In the genomic region with DNA sequence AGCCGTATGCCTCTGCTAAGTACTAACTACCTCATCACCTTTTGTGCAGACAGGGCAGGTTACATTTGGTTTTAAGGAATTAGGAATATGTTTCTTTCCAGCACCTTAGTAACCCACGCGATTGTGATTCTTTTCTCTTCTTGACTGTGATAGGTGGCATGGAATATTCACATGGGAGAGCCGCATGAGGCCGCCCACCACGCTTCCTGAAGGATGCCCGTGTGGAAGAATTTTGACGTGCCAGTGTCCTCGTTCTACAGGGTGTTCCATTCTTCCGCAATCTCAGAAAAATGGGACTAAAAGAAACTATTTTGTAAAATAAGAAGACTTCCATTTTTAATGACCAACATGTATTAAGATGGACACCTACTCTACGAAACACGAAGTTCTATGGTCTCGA, we compare ENCODE assay signal across 25 cellular contexts. TPM values are rescaled to one million over a fixed set of nuclear protein-coding genes. Genes with fewer than 3 reads are reported as not detected.
DNase-seq lines count a peak whose midpoint lies in the region; ATAC-seq, FAIRE-seq and TF ChIP-seq lines count a peak whose summit lies in the region.
"Had no signal": no experiment of that assay in that cellular context is flagged by ENCODE, and none has a peak within 500 bp of the region (broad histone marks: within the 10 kb centered on the region; RNA-seq: fewer than 3 reads in every experiment).

No MANE protein-coding gene starts in this region.

- H3K9me3 ChIP-seq in H9 (ENCODE audit: control insufficient read depth, low read depth, low read length) (no peaks in the 10 kb centered on the region), RWPE2 (ENCODE audit: severe bottlenecking) (no peaks in the 10 kb centered on the region), keratinocyte (ENCODE audit: control insufficient read depth, low read depth, low read length) (no peaks in the 10 kb centered on the region)
- H3K9me3 ChIP-seq: A549; BE2C; BLaER1 treated with 17β-estradiol and CSF1 and Interleukin-3, amounts not matched to agents 10 nM and 100 nM had no signal

- H3K27me3 ChIP-seq in H9 (ENCODE audit: insufficient read depth, low read length) (no peaks in the 10 kb centered on the region), RWPE2 (ENCODE audit: insufficient read depth, poor library complexity, severe bottlenecking) (no peaks in the 10 kb centered on the region), keratinocyte (ENCODE audit: control insufficient read depth, extremely low read depth, insufficient read depth, low read length) (no peaks in the 10 kb centered on the region)
- H3K27me3 ChIP-seq: BE2C; BLaER1 treated with 17β-estradiol and CSF1 and Interleukin-3, amounts not matched to agents 10 nM and 100 nM had no signal

- no peak overlapping the region for H2BK5ac ChIP-seq in H9 (ENCODE audit: insufficient read length, low read length)

- H3K4me1 ChIP-seq in H9 (ENCODE audit: insufficient read depth, low read length) (peaks cover 15% of the 10 kb centered on the region; the same call in 1 of the 2 replicates), RWPE2 (ENCODE audit: insufficient read depth, poor library complexity, severe bottlenecking) (peaks cover 87% of the 10 kb centered on the region), keratinocyte (ENCODE audit: control insufficient read depth, extremely low read depth, insufficient read depth, low read length) (peaks cover 67% of the 10 kb centered on the region)
- H3K4me1 ChIP-seq: BE2C had no signal

- H2BK20ac ChIP-seq in H9 (ENCODE audit: low read depth, low read length, poor library complexity, severe bottlenecking): no peak overlapping the region

- no peak overlapping the region for H3K4me3 Mint-ChIP-seq in H9
- no peak overlapping the region for H3K4me3 Mint-ChIP-seq in MCF 10A (ENCODE audit: unreplicated experiment)
- H3K4me3 Mint-ChIP-seq in glutamatergic neuron (ENCODE audit: unreplicated experiment): no peak overlapping the region
- H3K4me3 Mint-ChIP-seq: CD14-positive monocyte; CD4-positive, alpha-beta T cell; CD8-positive, alpha-beta memory T cell had no signal

- H2AFZ ChIP-seq in H9 (ENCODE audit: low read length): no peak overlapping the region
- no peak overlapping the region for H2AFZ ChIP-seq in keratinocyte (ENCODE audit: control insufficient read depth, low read length)

- no peak overlapping the region for H3K4ac ChIP-seq in H9 (ENCODE audit: low read depth, low read length)

- CTCF ChIA-PET in MCF 10A (lab: Yijun Ruan, JAX): interaction anchor here (0.6 to 1.5 kb wide), 3 partner anchors 14 to 100 kb away, joined by 3 read pairs; no protein-coding TSS in a partner anchor

- no peak overlapping the region for H2BK12ac ChIP-seq in H9 (ENCODE audit: insufficient read length, low read depth, low read length)

- H3K56ac ChIP-seq in H9 (ENCODE audit: insufficient read length, low read depth, low read length): no peak overlapping the region

- no peak overlapping the region for H3T11ph ChIP-seq in H9 (ENCODE audit: low read length)

- H4K20me1 ChIP-seq in H9 (ENCODE audit: control insufficient read depth, insufficient read depth, insufficient read length): no peaks in the 10 kb centered on the region
- H4K20me1 ChIP-seq in keratinocyte (ENCODE audit: control insufficient read depth, extremely low read depth, insufficient read depth, low read length): no peaks in the 10 kb centered on the region

- TF ChIP-seq CTCF in H9 (conservative IDR thresholded peaks at IDR 0.05) (no peak), RWPE2 (IDR thresholded peaks at IDR 0.05; ENCODE audit: poor library complexity, severe bottlenecking) (no peak), keratinocyte (optimal IDR thresholded peaks at IDR 0.05 in 1 of 3, IDR thresholded peaks at IDR 0.05 in 1 of 3, conservative IDR thresholded peaks at IDR 0.05 in 1 of 3; ENCODE audit: extremely low read depth in 1 of 3, insufficient read depth in 2 of 3, low read length in 3 of 3) (no peak), MCF 10A (IDR thresholded peaks at IDR 0.05; ENCODE audit: unreplicated experiment) (no peak), glutamatergic neuron (IDR thresholded peaks at IDR 0.05; ENCODE audit: partially characterized antibody, unreplicated experiment) (no peak)

- H4K8ac ChIP-seq in H9 (replicated peaks; ENCODE audit: insufficient read length, low read depth, low read length): no peak overlapping the region

- H4K5ac ChIP-seq in H9 (ENCODE audit: insufficient read length, low read depth, low read length): no peak overlapping the region

- no peak overlapping the region for H2AK5ac ChIP-seq in H9 (ENCODE audit: insufficient read length, low read length)

- no peak overlapping the region for H3K14ac ChIP-seq in H9 (ENCODE audit: insufficient read depth, low read length)

- dilution Hi-C loops in keratinocyte (cut with MboI; ENCODE audit: extremely low pct_ligation_motif_present, low sequenced_read_pairs): no loop called here

- H3K23me2 ChIP-seq in H9 (ENCODE audit: insufficient read length, low read depth, low read length, poor library complexity, severe bottlenecking): no peaks in the 10 kb centered on the region

- H3K27ac ChIP-seq in H9 (ENCODE audit: insufficient read length, low read depth, low read length): no peak overlapping the region
- peak overlapping the region; percentile 78 for H3K27ac ChIP-seq in RWPE2 (ENCODE audit: poor library complexity, severe bottlenecking)
- peak overlapping the region; percentile 52 for H3K27ac ChIP-seq in keratinocyte (ENCODE audit: control insufficient read depth, insufficient read depth, low read length)
- H3K27ac ChIP-seq: A549; BLaER1 treated with 17β-estradiol and CSF1 and Interleukin-3, amounts not matched to agents 10 nM and 100 nM had no signal

- no peak overlapping the region for H3K4me2 ChIP-seq in H9 (ENCODE audit: insufficient read depth, insufficient read length, low read length)
- no peak overlapping the region for H3K4me2 ChIP-seq in keratinocyte (ENCODE audit: control insufficient read depth, extremely low read depth, insufficient read depth, low read depth, low read length)
- H3K4me2 ChIP-seq: A549; BLaER1 treated with 17β-estradiol and CSF1 and Interleukin-3, amounts not matched to agents 10 nM and 100 nM had no signal

- no peak for FAIRE-seq in keratinocyte (lab: Jason Lieb, UNC)
- FAIRE-seq: A549, D721Med, GM12878, GM19239 had no signal

- no peak overlapping the region for H3K4me3 ChIP-seq in RWPE2 (ENCODE audit: severe bottlenecking)
- H3K4me3 ChIP-seq in keratinocyte (ENCODE audit: control insufficient read depth in 2 of 3, extremely low read depth in 1 of 3, insufficient read depth in 2 of 3, low read depth in 1 of 3, low read length in 3 of 3): no peak overlapping the region
- H3K4me3 ChIP-seq: A549; BLaER1 treated with 17β-estradiol and CSF1 and Interleukin-3, amounts not matched to agents 10 nM and 100 nM; GM12878 had no signal

- no peak overlapping the region for H2BK15ac ChIP-seq in H9 (ENCODE audit: low read depth, low read length)

- H3K9me3 Mint-ChIP-seq in H9 (no peaks in the 10 kb centered on the region), MCF 10A (ENCODE audit: unreplicated experiment) (no peaks in the 10 kb centered on the region), glutamatergic neuron (ENCODE audit: unreplicated experiment) (no peaks in the 10 kb centered on the region)
- H3K9me3 Mint-ChIP-seq: CD14-positive monocyte; CD4-positive, alpha-beta T cell; CD8-positive, alpha-beta memory T cell had no signal

- WGBS in H9 (ENCODE audit: extremely low coverage, insufficient read length, low lambda C conversion rate): no CpG with 5 or more reads among the region's 13 CpGs

- peaks cover 83% of the 10 kb centered on the region for H3K36me3 ChIP-seq in RWPE2 (ENCODE audit: low read depth)
- H3K36me3 ChIP-seq in keratinocyte (ENCODE audit: control insufficient read depth in 2 of 2, extremely low read depth in 1 of 2, insufficient read depth in 2 of 2, low read length in 2 of 2): peaks cover 10 to 16% of the 10 kb centered on the region in 2 experiments
- H3K36me3 ChIP-seq: BE2C had no signal

- H3K9me1 ChIP-seq in keratinocyte (ENCODE audit: control insufficient read depth, extremely low read depth, insufficient read depth, low read length): peaks cover 2% of the 10 kb centered on the region

- H3K36me3 Mint-ChIP-seq in H9 (ENCODE audit: insufficient read depth in 1 of 3, low read depth in 3 of 3) (peaks cover 2 to 12% (median 11%) of the 10 kb centered on the region in 3 experiments; a peak in 6 of 7 replicates), MCF 10A (ENCODE audit: insufficient read depth, unreplicated experiment) (peaks cover 48% of the 10 kb centered on the region), glutamatergic neuron (ENCODE audit: unreplicated experiment) (no peaks in the 10 kb centered on the region)

- H3K27me3 Mint-ChIP-seq in H9 (ENCODE audit: low read depth) (no peaks in the 10 kb centered on the region), MCF 10A (ENCODE audit: insufficient read depth, unreplicated experiment) (no peaks in the 10 kb centered on the region), glutamatergic neuron (ENCODE audit: unreplicated experiment) (no peaks in the 10 kb centered on the region)
- H3K27me3 Mint-ChIP-seq: CD4-positive, alpha-beta T cell had no signal

- BruUV-seq in MCF 10A (replicated peaks; lab: Mats Ljungman, UMichigan): no TSS peak

- ATAC-seq in RWPE2 (ENCODE audit: low read depth) (no peak), HG02870 (IDR thresholded peaks at IDR 0.05; ENCODE audit: unreplicated experiment) (no peak), GM19463 (IDR thresholded peaks at IDR 0.05; ENCODE audit: unreplicated experiment) (no peak)
- ATAC-seq: A549, GM12878 had no signal

- 0 out of 7 replicates have a peak overlapping the region, but pooled peaks of 2 of the 3 experiments have one; percentile 29 for H3K27ac Mint-ChIP-seq in H9
- H3K27ac Mint-ChIP-seq in MCF 10A (ENCODE audit: low read depth, unreplicated experiment): no peak overlapping the region
- no peak overlapping the region for H3K27ac Mint-ChIP-seq in glutamatergic neuron (ENCODE audit: unreplicated experiment)
- H3K27ac Mint-ChIP-seq: CD14-positive monocyte; CD4-positive, alpha-beta T cell had no signal

- peaks cover 23 to 25% of the 10 kb centered on the region in 2 experiments for H3K4me1 Mint-ChIP-seq in H9
- peaks cover 32% of the 10 kb centered on the region for H3K4me1 Mint-ChIP-seq in MCF 10A (ENCODE audit: insufficient read depth, unreplicated experiment)
- H3K4me1 Mint-ChIP-seq in glutamatergic neuron (ENCODE audit: low read depth, unreplicated experiment): peaks cover 4% of the 10 kb centered on the region
- H3K4me1 Mint-ChIP-seq: CD8-positive, alpha-beta memory T cell had no signal

- H3K9ac ChIP-seq in H9 (ENCODE audit: extremely low read depth, insufficient read length, low read length) (no peak overlapping the region), keratinocyte (ENCODE audit: control insufficient read depth, extremely low read depth, insufficient read depth, low read length) (no peak overlapping the region)
- H3K9ac ChIP-seq: BLaER1 treated with 17β-estradiol and CSF1 and Interleukin-3, amounts not matched to agents 10 nM and 100 nM had no signal

- no peak overlapping the region for H4K91ac ChIP-seq in H9 (ENCODE audit: insufficient read length, low read depth, low read length)

- H3K79me2 ChIP-seq in H9 (ENCODE audit: insufficient read depth, low read length): no peaks in the 10 kb centered on the region; the same call in 1 of the 2 replicates
- H3K79me2 ChIP-seq in keratinocyte (ENCODE audit: control insufficient read depth, insufficient read depth, low read length): peaks cover 90% of the 10 kb centered on the region

- no peak overlapping the region for H2BK120ac ChIP-seq in H9 (ENCODE audit: low read depth, low read length, poor library complexity, severe bottlenecking)

- no peak overlapping the region for H3K18ac ChIP-seq in H9 (ENCODE audit: insufficient read length, low read depth, low read length)

- DNase-seq in H9: no peak
- DNase-seq in RWPE2 (ENCODE audit: low spot score): no peak
- no peak for DNase-seq in keratinocyte (ENCODE audit: low read depth, low spot score)
- no peak for DNase-seq in MCF 10A (ENCODE audit: unreplicated experiment)
- DNase-seq in glutamatergic neuron: no peak
- DNase-seq: 8988T; ACHN; AML-193; BE2C; CD4-positive, alpha-beta T cell; CD8-positive, alpha-beta memory T cell; DMS 273 treated with DMSO at 0.1 percent for 48 hours; DMS79; EL; GDM1; GOT3; HCEC 1CT had no signal

- no peak overlapping the region for H3K23ac ChIP-seq in H9 (ENCODE audit: insufficient read length, low read depth, low read length)

- POLR2A ChIA-PET in MCF 10A (lab: Yijun Ruan, JAX): interaction anchor here (0.7 to 9.5 kb wide), 8 partner anchors 10 to 113 kb away, joined by 3 to 140 read pairs (median 4); partner anchors contain the start of gene B3GNT5

- intact Hi-C loops in MCF 10A (cut with micrococcal nuclease): no loop called here

- H3K79me1 ChIP-seq in H9 (ENCODE audit: insufficient read depth, low read depth, low read length, poor library complexity, severe bottlenecking): no peaks in the 10 kb centered on the region

RNA-seq across cellular contexts. Expression of gene B3GNT5, which starts 16.3 kb away (rescaled TPM):
- 7.3 and 7.6 TPM in 2 replicates for total RNA-seq in H9 (2021)
- polyA plus RNA-seq in keratinocyte: 39.7 to 66.6 TPM (median 42.0 TPM) in 3 replicates
- polyA plus RNA-seq in keratinocyte (2011; ENCODE audit: low read depth): 46.3 TPM
- polyA plus RNA-seq in keratinocyte (2011; cell fraction: cytosol; rRNA removed): 17.6 and 39.0 TPM in 2 replicates
- 36.0 and 52.1 TPM in 2 replicates for polyA plus RNA-seq in keratinocyte (2011; cell fraction: nucleus; rRNA removed)
- 35.0 and 44.0 TPM in 2 replicates for polyA plus RNA-seq in keratinocyte (2012; ENCODE audit: low replicate concordance)
- 19.5 to 104 TPM (median 62.1 TPM) in 3 replicates for polyA minus RNA-seq in keratinocyte
- polyA minus RNA-seq in keratinocyte (2011; cell fraction: cytosol; rRNA and poly(A)+ RNA removed): 31.1 TPM
- 55.0 and 105 TPM in 2 replicates for polyA minus RNA-seq in keratinocyte (2011; cell fraction: nucleus; rRNA and poly(A)+ RNA removed)
- 80.1 and 104 TPM in 2 replicates for total RNA-seq in MCF 10A (2022)
- total RNA-seq in glutamatergic neuron (ENCODE audit: unreplicated experiment): 2.9 TPM
- polyA plus RNA-seq: CD8-positive, alpha-beta memory T cell had no signal

Comparison
In these comparisons a context has a peak if more than half of its experiments do, and no peak if none do; other contexts are left out.
1. H3K27ac Mint-ChIP-seq: peak in H9 (2 of 3); none in MCF 10A (single experiment) and glutamatergic neuron (single experiment).